ENCODE assay signal across 9 cellular contexts in genomic region chr6:99613705-99614429, GRCh38. TPM values are rescaled to one million over a fixed set of nuclear protein-coding genes. Genes with fewer than 3 reads are reported as not detected.
DNase-seq lines count a peak whose midpoint lies in the region; ATAC-seq, FAIRE-seq and TF ChIP-seq lines count a peak whose summit lies in the region.
"Had no signal": no experiment of that assay in that cellular context is flagged by ENCODE, and none has a peak within 500 bp of the region (broad histone marks: within the 10 kb centered on the region; RNA-seq: fewer than 3 reads in every experiment).

No MANE protein-coding gene starts in this region.

- H3K4me3 Mint-ChIP-seq in CD4-positive, alpha-beta memory T cell, result peak overlapping the region; percentile 74 to 85 (median 82)

- ATAC-seq in GM18909 (IDR thresholded peaks at IDR 0.05; ENCODE audit: poor library complexity, unreplicated experiment), result peak; percentile 63
- ATAC-seq in HG03103 (IDR thresholded peaks at IDR 0.05; ENCODE audit: low read depth, unreplicated experiment), result peak; percentile 41

- POLR2A ChIA-PET in CD4-positive, alpha-beta memory T cell (lab: Charles Lee; ENCODE audit: partially characterized antibody), result interaction anchor here (1.7 to 2.4 kb wide), 2 partner anchors 9 to 25 kb away, joined by 6 to 12 read pairs; no protein-coding TSS in a partner anchor
- POLR2A ChIA-PET in endothelial cell of umbilical vein (lab: Charles Lee), result no interaction called here

- FAIRE-seq in endothelial cell of umbilical vein (lab: Jason Lieb, UNC), result no peak

- H2AFZ ChIP-seq in endothelial cell of umbilical vein (ENCODE audit: low read depth, low read length) (peak overlapping the region; percentile 15), neural cell (ENCODE audit: low read depth, low read length) (no peak overlapping the region)

- dilution Hi-C loops in endothelial cell of umbilical vein (cut with MboI; ENCODE audit: extremely low pct_ligation_motif_present, low sequenced_read_pairs), result no loop called here

- H3K27ac ChIP-seq in CD4-positive, alpha-beta memory T cell (ENCODE audit: low read depth, low read length), result no peak overlapping the region
- H3K27ac ChIP-seq in endothelial cell of umbilical vein (ENCODE audit: insufficient read depth, low read depth, low read length) (no peak overlapping the region), neural cell (ENCODE audit: low read length) (no peak overlapping the region), substantia nigra (ENCODE audit: low read depth, low read length, poor library complexity, severe bottlenecking) (no peak overlapping the region)

- TF ChIP-seq RAD21 in neural cell (conservative IDR thresholded peaks at IDR 0.05), result no peak

- peaks cover 59 to 68% of the 10 kb centered on the region in 2 donors for H3K27me3 Mint-ChIP-seq in CD4-positive, alpha-beta memory T cell

- no peaks in the 10 kb centered on the region for H3K9me3 ChIP-seq in CD4-positive, alpha-beta memory T cell (ENCODE audit: control insufficient read depth in 1 of 2, low read length in 2 of 2)
- no peaks in the 10 kb centered on the region for H3K9me3 ChIP-seq in endothelial cell of umbilical vein (replicated peaks; ENCODE audit: control insufficient read depth, insufficient read depth, low read length)
- H3K9me3 ChIP-seq in neural cell (ENCODE audit: low read length), result peaks cover 8% of the 10 kb centered on the region

- peaks cover 90% of the 10 kb centered on the region for H3K27me3 ChIP-seq in CD4-positive, alpha-beta memory T cell (ENCODE audit: insufficient read depth, low read length)
- peaks cover 70 to 98% of the 10 kb centered on the region in 2 experiments for H3K27me3 ChIP-seq in endothelial cell of umbilical vein (ENCODE audit: control insufficient read depth in 2 of 2, insufficient read depth in 2 of 2, low read length in 2 of 2)
- H3K27me3 ChIP-seq in neural cell (ENCODE audit: insufficient read depth, low read depth, low read length), result peaks cover 100% of the 10 kb centered on the region

- H3K9me2 ChIP-seq in neural cell (ENCODE audit: insufficient read depth, low read length), result no peaks in the 10 kb centered on the region

- H3K4me2 ChIP-seq in endothelial cell of umbilical vein (ENCODE audit: insufficient read depth, low read length) (peak overlapping the region; percentile 34), neural cell (ENCODE audit: low read length) (no peak overlapping the region)

- BruUV-seq in endothelial cell of umbilical vein (replicated peaks; lab: Mats Ljungman, UMichigan), result no TSS peak

- intact Hi-C loops in CD4-positive, alpha-beta memory T cell (cut with micrococcal nuclease), result loop anchor here (5.0 to 10.0 kb wide), 3 partner anchors 92 to 841 kb away; partner anchors contain the start of gene POU3F2
- intact Hi-C loops in endothelial cell of umbilical vein (cut with micrococcal nuclease), result loop anchor here (2.0 kb wide), 2 partner anchors 93 to 145 kb away; no protein-coding TSS in a partner anchor

- TF ChIP-seq EP300 in neural cell (conservative IDR thresholded peaks at IDR 0.05; ENCODE audit: poor library complexity, severe bottlenecking), result no peak

- H3K9ac ChIP-seq in endothelial cell of umbilical vein (replicated peaks; ENCODE audit: extremely low read depth, insufficient read depth, low read length) (no peak overlapping the region), neural cell (ENCODE audit: low read length) (no peak overlapping the region)

- peak overlapping the region; percentile 15 to 52 for H3K4me3 ChIP-seq in CD4-positive, alpha-beta memory T cell (ENCODE audit: low read length in 2 of 2)
- H3K4me3 ChIP-seq in endothelial cell of umbilical vein (replicated peaks in 1 of 3; ENCODE audit: insufficient read depth in 1 of 3, low read depth in 1 of 3, low read length in 3 of 3) (peak overlapping the region in 1 of 3 experiments; percentile 23), neural cell (ENCODE audit: low read length) (peak overlapping the region; percentile 61)

- peaks cover 0 to 2% of the 10 kb centered on the region in 2 donors for H3K36me3 Mint-ChIP-seq in CD4-positive, alpha-beta memory T cell

- peaks cover 0 to 18% (median 9%) of the 10 kb centered on the region in 8 donors for H3K9me3 Mint-ChIP-seq in CD4-positive, alpha-beta memory T cell

- no peaks in the 10 kb centered on the region for H3K9me1 ChIP-seq in endothelial cell of umbilical vein (replicated peaks; ENCODE audit: control insufficient read depth, extremely low read depth, insufficient read depth, low read length)

- H3F3A ChIP-seq in neural cell (ENCODE audit: insufficient read depth, low read length, poor library complexity, severe bottlenecking), result no peaks in the 10 kb centered on the region

- CTCF ChIA-PET in CD4-positive, alpha-beta memory T cell (lab: Charles Lee; ENCODE audit: partially characterized antibody), result interaction anchor here (1.2 kb wide), 1 partner anchor 41 kb away, joined by 3 read pairs; no protein-coding TSS in a partner anchor
- CTCF ChIA-PET in endothelial cell of umbilical vein (lab: Charles Lee), result interaction anchor here (0.6 to 1.7 kb wide), 4 partner anchors 9 to 146 kb away, joined by 3 to 7 read pairs (median 5); no protein-coding TSS in a partner anchor

- peak overlapping the region in 1 of 7 donors; percentile 56 for H3K27ac Mint-ChIP-seq in CD4-positive, alpha-beta memory T cell

- peak in 1 of 5 donors; percentile 44 for DNase-seq in CD4-positive, alpha-beta memory T cell
- DNase-seq in OCI-M1 (lab: John Stamatoyannopoulos, UW) (peak; percentile 40), endothelial cell of umbilical vein (ENCODE audit: low read depth, low spot score) (no peak), NCI-H1048 (lab: John Stamatoyannopoulos, UW) (no peak), substantia nigra (lab: John Stamatoyannopoulos, UW) (no peak)

- no peak for TF ChIP-seq POLR2A in endothelial cell of umbilical vein (IDR thresholded peaks at IDR 0.05; ENCODE audit: low read depth, low read length)

- H3K4me1 ChIP-seq in CD4-positive, alpha-beta memory T cell (ENCODE audit: insufficient read depth, low read length), result peaks cover 29% of the 10 kb centered on the region
- peaks cover 6% of the 10 kb centered on the region for H3K4me1 ChIP-seq in endothelial cell of umbilical vein (ENCODE audit: control insufficient read depth, extremely low read depth, insufficient read depth, low read length)

- peaks cover 9 to 37% (median 20%) of the 10 kb centered on the region in 4 donors for H3K4me1 Mint-ChIP-seq in CD4-positive, alpha-beta memory T cell

- H4K20me1 ChIP-seq in endothelial cell of umbilical vein (replicated peaks; ENCODE audit: control insufficient read depth, extremely low read depth, insufficient read depth, low read length) (no peaks in the 10 kb centered on the region), neural cell (ENCODE audit: insufficient read depth) (no peaks in the 10 kb centered on the region)

- no peak for TF ChIP-seq CTCF in endothelial cell of umbilical vein (IDR thresholded peaks at IDR 0.05; ENCODE audit: extremely low read depth in 1 of 2, insufficient read depth in 1 of 2, low read depth in 1 of 2, low read length in 2 of 2)
- peak; percentile 11 for TF ChIP-seq CTCF in neural cell (IDR thresholded peaks at IDR 0.05; ENCODE audit: poor library complexity, severe bottlenecking)

- H3K79me2 ChIP-seq in endothelial cell of umbilical vein (ENCODE audit: control insufficient read depth, insufficient read depth, low read length) (no peaks in the 10 kb centered on the region), neural cell (replicated peaks; ENCODE audit: insufficient read depth, low read length) (no peaks in the 10 kb centered on the region)

- no peaks in the 10 kb centered on the region for H3K36me3 ChIP-seq in CD4-positive, alpha-beta memory T cell (ENCODE audit: insufficient read depth, low read length)
- H3K36me3 ChIP-seq in endothelial cell of umbilical vein (ENCODE audit: control insufficient read depth in 2 of 2, extremely low read depth in 1 of 2, insufficient read depth in 2 of 2, low read length in 2 of 2) (no peaks in the 10 kb centered on the region), neural cell (ENCODE audit: insufficient read depth, low read length) (no peaks in the 10 kb centered on the region)

TF ChIP-seq in endothelial cell of umbilical vein, 7 proteins besides CTCF, POLR2A, EP300 and RAD21:
- TF ChIP-seq EZH2 (IDR thresholded peaks at IDR 0.05; ENCODE audit: borderline replicate concordance, low read depth, low read length, severe bottlenecking) (peak; percentile 88), GATA2 (IDR thresholded peaks at IDR 0.05; ENCODE audit: insufficient read depth, insufficient read length, low read depth, low read length) (no peak), FOS (IDR thresholded peaks at IDR 0.05; ENCODE audit: borderline replicate concordance, insufficient read depth, low read length) (no peak)

TF ChIP-seq in neural cell, 6 proteins besides CTCF, POLR2A, EP300 and RAD21:
- peak; percentile 93 for TF ChIP-seq EZH2 (IDR thresholded peaks at IDR 0.05; ENCODE audit: borderline replicate concordance, insufficient read depth, low read length, poor library complexity, severe bottlenecking)
- TF ChIP-seq POLR2AphosphoS5 (IDR thresholded peaks at IDR 0.05), result no peak
- peak; percentile 1 for TF ChIP-seq SMC3 (conservative IDR thresholded peaks at IDR 0.05; ENCODE audit: poor library complexity)

RNA-seq across cellular contexts. Expression of gene PRDM13, which starts 7.2 kb away (rescaled TPM):
- total RNA-seq in CD4-positive, alpha-beta memory T cell, result not detected
- polyA plus RNA-seq in CD4-positive, alpha-beta memory T cell, result not detected
- not detected in 2 replicates for total RNA-seq in endothelial cell of umbilical vein
- polyA plus RNA-seq in endothelial cell of umbilical vein, result not detected in 2 replicates
- not detected in 2 replicates for polyA plus RNA-seq in endothelial cell of umbilical vein (2011; cell fraction: cytosol; rRNA removed)
- not detected in 2 replicates for polyA plus RNA-seq in endothelial cell of umbilical vein (2011; cell fraction: nucleus; rRNA removed)
- not detected in 2 replicates for polyA plus RNA-seq in endothelial cell of umbilical vein (2012)
- not detected in 2 replicates for polyA minus RNA-seq in endothelial cell of umbilical vein
- not detected for polyA minus RNA-seq in endothelial cell of umbilical vein (2011; cell fraction: cytosol; rRNA and poly(A)+ RNA removed)
- not detected in 2 replicates for polyA minus RNA-seq in endothelial cell of umbilical vein (2011; cell fraction: nucleus; rRNA and poly(A)+ RNA removed)
- not detected in 2 replicates for polyA plus RNA-seq in neural cell
- polyA minus RNA-seq in neural cell, result not detected in 2 replicates
- total RNA-seq: pulmonary artery endothelial cell had no signal

RNA-seq across cellular contexts. Expression of gene CCNC, which starts 45.4 kb away (rescaled TPM):
- 10 to 100 TPM; 41.3 to 42.7 TPM for total RNA-seq in CD4-positive, alpha-beta memory T cell
- polyA plus RNA-seq in CD4-positive, alpha-beta memory T cell, result 10 to 100 TPM; 46.4 to 76.6 TPM
- 53.1 and 53.5 TPM in 2 replicates for total RNA-seq in endothelial cell of umbilical vein
- 13.0 and 18.2 TPM in 2 replicates for polyA plus RNA-seq in endothelial cell of umbilical vein
- polyA plus RNA-seq in endothelial cell of umbilical vein (2011; cell fraction: cytosol; rRNA removed), result 25.9 and 29.7 TPM in 2 replicates
- 42.7 and 58.9 TPM in 2 replicates for polyA plus RNA-seq in endothelial cell of umbilical vein (2011; cell fraction: nucleus; rRNA removed)
- 27.1 and 46.4 TPM in 2 replicates for polyA plus RNA-seq in endothelial cell of umbilical vein (2012)
- 52.7 and 60.8 TPM in 2 replicates for polyA minus RNA-seq in endothelial cell of umbilical vein
- 48.6 TPM for polyA minus RNA-seq in endothelial cell of umbilical vein (2011; cell fraction: cytosol; rRNA and poly(A)+ RNA removed)
- 28.7 and 43.1 TPM in 2 replicates for polyA minus RNA-seq in endothelial cell of umbilical vein (2011; cell fraction: nucleus; rRNA and poly(A)+ RNA removed)
- 111 and 117 TPM in 2 replicates for polyA plus RNA-seq in neural cell
- 75.2 and 226 TPM in 2 replicates for polyA minus RNA-seq in neural cell
